Comparison of ENCODE assay signal across 9 cellular contexts in the genomic region with DNA sequence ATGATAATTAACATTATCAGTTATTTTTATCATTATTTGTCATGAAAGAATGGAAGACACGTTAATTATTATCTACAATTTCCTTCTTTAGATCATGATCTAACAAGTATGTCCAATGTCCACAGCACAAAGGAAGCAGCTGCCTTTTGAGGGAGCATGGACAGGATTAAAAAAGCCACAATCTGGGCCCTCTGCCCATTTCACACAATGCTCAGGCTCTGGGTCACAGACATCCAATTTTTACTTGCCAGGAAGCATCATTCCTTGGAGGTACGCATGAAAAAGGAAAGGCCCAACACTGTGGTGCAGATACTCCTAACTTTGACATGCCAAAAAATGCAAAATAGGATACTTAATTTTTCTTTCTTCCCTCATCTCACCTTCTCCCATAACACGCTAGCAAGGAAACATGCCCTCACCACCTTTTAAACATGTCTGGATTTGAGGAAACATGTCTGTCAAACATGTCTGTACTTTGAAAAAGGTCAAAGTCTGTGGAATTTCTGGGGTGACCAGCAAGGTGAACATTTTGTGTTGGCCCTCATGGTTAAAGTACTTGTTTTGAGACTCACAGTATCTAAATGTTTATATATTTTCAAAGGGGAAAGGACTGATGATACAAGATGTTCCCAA. TPM values are rescaled to one million over a fixed set of nuclear protein-coding genes. Genes with fewer than 3 reads are reported as not detected.
DNase-seq lines count a peak whose midpoint lies in the region; ATAC-seq, FAIRE-seq and TF ChIP-seq lines count a peak whose summit lies in the region.
"Had no signal": no experiment of that assay in that cellular context is flagged by ENCODE, and none has a peak within 500 bp of the region (broad histone marks: within the 10 kb centered on the region; RNA-seq: fewer than 3 reads in every experiment).

No MANE protein-coding gene starts in this region.

- H3K9ac ChIP-seq in SK-N-SH: no peak overlapping the region; the same call in 1 of the 2 replicates

- no peak overlapping the region for H2AFZ ChIP-seq in SK-N-SH (ENCODE audit: low read depth)

- no peak for DNase-seq in H54 (ENCODE audit: insufficient read length, low spot score)
- DNase-seq in SK-N-SH: no peak
- peak; percentile 97 for DNase-seq in fibroblast of the aortic adventitia (ENCODE audit: low read depth)
- DNase-seq in pulmonary artery endothelial cell (ENCODE audit: low read depth, low spot score): peak; percentile 85
- no peak for DNase-seq in GM13976 (ENCODE audit: low spot score)
- DNase-seq in AG08396 (ENCODE audit: low spot score): no peak
- no peak for DNase-seq in BE2C

- H3K27me3 ChIP-seq in SK-N-SH (ENCODE audit: insufficient read depth): no peaks in the 10 kb centered on the region
- no peaks in the 10 kb centered on the region for H3K27me3 ChIP-seq in BE2C

- no peaks in the 10 kb centered on the region for H4K20me1 ChIP-seq in SK-N-SH (ENCODE audit: insufficient read depth)

- peak overlapping the region; percentile 89 to 95 for H3K27ac ChIP-seq in SK-N-SH (ENCODE audit: low read depth in 2 of 2, low read length in 1 of 2)

- H3F3A ChIP-seq in SK-N-SH (replicated peaks; ENCODE audit: insufficient read depth): peaks cover 42% of the 10 kb centered on the region

- in situ Hi-C loops in GM13976 (cut with MboI; ENCODE audit: low sequenced_read_pairs, unreplicated experiment): no loop called here

- POLR2A ChIA-PET in SK-N-SH (lab: Yijun Ruan, JAX): no interaction called here

- no peaks in the 10 kb centered on the region for H3K9me2 ChIP-seq in SK-N-SH

- TF ChIP-seq EP300 in SK-N-SH (IDR thresholded peaks at IDR 0.05; ENCODE audit: borderline replicate concordance in 1 of 2, low read depth in 1 of 2, low read length in 1 of 2): peak; percentile 87 to 97

- peak; percentile 96 for FAIRE-seq in H54 (lab: Jason Lieb, UNC)

- H3K79me2 ChIP-seq in SK-N-SH (ENCODE audit: insufficient read depth): peaks cover 49% of the 10 kb centered on the region

- no peak overlapping the region for H3K4me3 ChIP-seq in SK-N-SH (ENCODE audit: low read depth in 2 of 2, low read length in 1 of 2)
- H3K4me3 ChIP-seq in fibroblast of the aortic adventitia (ENCODE audit: low read depth, low read length): no peak overlapping the region
- no peak overlapping the region for H3K4me3 ChIP-seq in BE2C (ENCODE audit: low read depth, low read length)

- TF ChIP-seq CTCF in SK-N-SH (IDR thresholded peaks at IDR 0.05) (no peak), fibroblast of the aortic adventitia (IDR thresholded peaks at IDR 0.05; ENCODE audit: insufficient read depth, low read length) (no peak), GM13976 (IDR thresholded peaks at IDR 0.05; ENCODE audit: borderline replicate concordance, control extremely low read depth, extremely low read depth, insufficient read depth, missing control alignments) (no peak), BE2C (IDR thresholded peaks at IDR 0.05; ENCODE audit: low read depth, low read length) (no peak)

- H3K9me3 ChIP-seq in SK-N-SH (no peaks in the 10 kb centered on the region), BE2C (no peaks in the 10 kb centered on the region)

- 0 out of 2 replicates have a peak, but pooled peaks have one; percentile 1 for TF ChIP-seq RAD21 in SK-N-SH (IDR thresholded peaks at IDR 0.05; ENCODE audit: low read length)

- 25% methylated on average over 3 of the region's 3 CpGs for whole genome bisulfite sequencing in SK-N-SH (ENCODE audit: low lambda C conversion rate)

- H3K36me3 ChIP-seq in SK-N-SH (replicated peaks in 1 of 2; ENCODE audit: control insufficient read depth in 1 of 2, insufficient read depth in 2 of 2, low read length in 1 of 2) (peaks cover 0 to 4% of the 10 kb centered on the region in 2 experiments), BE2C (no peaks in the 10 kb centered on the region)

- ATAC-seq in HG03460 (IDR thresholded peaks at IDR 0.05; ENCODE audit: unreplicated experiment): no peak
- ATAC-seq: stimulated activated memory B cell treated with anti-CD40 and anti-IgM and Interleukin-4, amounts not matched to agents 10 μg/mL and 1 μg/mL and 100 μg/mL, for 72 hours had no signal

- H3K4me2 ChIP-seq in SK-N-SH: no peak overlapping the region; the same call in 1 of the 2 replicates

- H3K4me1 ChIP-seq in SK-N-SH (ENCODE audit: control insufficient read depth in 1 of 2, insufficient read depth in 2 of 2, low read depth in 1 of 2, low read length in 1 of 2): peaks cover 35 to 44% of the 10 kb centered on the region in 2 experiments
- H3K4me1 ChIP-seq in BE2C: no peaks in the 10 kb centered on the region

- TF ChIP-seq POLR2A in H54 (IDR thresholded peaks at IDR 0.05; ENCODE audit: low read depth, low read length): no peak

- CTCF ChIA-PET in SK-N-SH (lab: Yijun Ruan, JAX): no interaction called here

TF ChIP-seq in SK-N-SH, 30 proteins besides CTCF, POLR2A, EP300 and RAD21 (continues in another document):
- TF ChIP-seq RCOR1 (IDR thresholded peaks at IDR 0.05; ENCODE audit: low read length): no peak
- TF ChIP-seq NRF1 (IDR thresholded peaks at IDR 0.05; ENCODE audit: low read depth, low read length): no peak
- TF ChIP-seq JUND (IDR thresholded peaks at IDR 0.05): peak; percentile 91
- TF ChIP-seq TAF1 (IDR thresholded peaks at IDR 0.05; ENCODE audit: borderline replicate concordance, low read depth, low read length): no peak; the same call in 1 of the 2 replicates
- no peak for TF ChIP-seq GABPA (IDR thresholded peaks at IDR 0.05; ENCODE audit: low read depth)
- no peak for TF ChIP-seq SMC3 (IDR thresholded peaks at IDR 0.05; ENCODE audit: low read depth, low read length)
- TF ChIP-seq, protein P1, sequence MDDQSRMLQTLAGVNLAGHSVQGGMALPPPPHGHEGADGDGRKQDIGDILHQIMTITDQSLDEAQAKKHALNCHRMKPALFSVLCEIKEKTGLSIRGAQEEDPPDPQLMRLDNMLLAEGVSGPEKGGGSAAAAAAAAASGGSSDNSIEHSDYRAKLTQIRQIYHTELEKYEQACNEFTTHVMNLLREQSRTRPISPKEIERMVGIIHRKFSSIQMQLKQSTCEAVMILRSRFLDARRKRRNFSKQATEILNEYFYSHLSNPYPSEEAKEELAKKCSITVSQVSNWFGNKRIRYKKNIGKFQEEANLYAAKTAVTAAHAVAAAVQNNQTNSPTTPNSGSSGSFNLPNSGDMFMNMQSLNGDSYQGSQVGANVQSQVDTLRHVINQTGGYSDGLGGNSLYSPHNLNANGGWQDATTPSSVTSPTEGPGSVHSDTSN (IDR thresholded peaks at IDR 0.05): peak; percentile 96
- 0 out of 2 replicates have a peak, but pooled peaks have one; percentile 28 for TF ChIP-seq ELF1 (IDR thresholded peaks at IDR 0.05)
- TF ChIP-seq RXRA (IDR thresholded peaks at IDR 0.05; ENCODE audit: borderline replicate concordance, low read depth): peak; percentile 87; the same call in 1 of the 2 replicates
- TF ChIP-seq, protein P2, sequence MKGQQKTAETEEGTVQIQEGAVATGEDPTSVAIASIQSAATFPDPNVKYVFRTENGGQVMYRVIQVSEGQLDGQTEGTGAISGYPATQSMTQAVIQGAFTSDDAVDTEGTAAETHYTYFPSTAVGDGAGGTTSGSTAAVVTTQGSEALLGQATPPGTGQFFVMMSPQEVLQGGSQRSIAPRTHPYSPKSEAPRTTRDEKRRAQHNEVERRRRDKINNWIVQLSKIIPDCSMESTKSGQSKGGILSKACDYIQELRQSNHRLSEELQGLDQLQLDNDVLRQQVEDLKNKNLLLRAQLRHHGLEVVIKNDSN (IDR thresholded peaks at IDR 0.05; ENCODE audit: borderline replicate concordance, low read depth): 0 out of 2 replicates have a peak, but pooled peaks have one; percentile 11
- peak; percentile 79 for TF ChIP-seq POLR2AphosphoS5 (IDR thresholded peaks at IDR 0.05; ENCODE audit: low read depth, low read length)
- TF ChIP-seq TEAD4 (IDR thresholded peaks at IDR 0.05; ENCODE audit: borderline replicate concordance, insufficient read depth): peak; percentile 89
- TF ChIP-seq TCF12 (IDR thresholded peaks at IDR 0.05): peak; percentile 100
- TF ChIP-seq NFIC (IDR thresholded peaks at IDR 0.05; ENCODE audit: borderline replicate concordance): peak; percentile 100
- TF ChIP-seq CHD2 (IDR thresholded peaks at IDR 0.05; ENCODE audit: low read length, partially characterized antibody): peak; percentile 50
- TF ChIP-seq, protein P3, sequence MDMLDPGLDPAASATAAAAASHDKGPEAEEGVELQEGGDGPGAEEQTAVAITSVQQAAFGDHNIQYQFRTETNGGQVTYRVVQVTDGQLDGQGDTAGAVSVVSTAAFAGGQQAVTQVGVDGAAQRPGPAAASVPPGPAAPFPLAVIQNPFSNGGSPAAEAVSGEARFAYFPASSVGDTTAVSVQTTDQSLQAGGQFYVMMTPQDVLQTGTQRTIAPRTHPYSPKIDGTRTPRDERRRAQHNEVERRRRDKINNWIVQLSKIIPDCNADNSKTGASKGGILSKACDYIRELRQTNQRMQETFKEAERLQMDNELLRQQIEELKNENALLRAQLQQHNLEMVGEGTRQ (IDR thresholded peaks at IDR 0.05; ENCODE audit: borderline replicate concordance, low read depth, low read length): no peak
- no peak for TF ChIP-seq IRF3 (IDR thresholded peaks at IDR 0.05; ENCODE audit: low read depth, low read length)
- TF ChIP-seq GATA2 (CRISPR knock-in tag; IDR thresholded peaks at IDR 0.05): no peak
- peak; percentile 48; the same call in 1 of the 2 replicates for TF ChIP-seq FOSL2 (IDR thresholded peaks at IDR 0.05; ENCODE audit: borderline replicate concordance, low read depth)
- TF ChIP-seq FOXM1 (IDR thresholded peaks at IDR 0.05; ENCODE audit: low read depth): peak; percentile 88

RNA-seq across cellular contexts. Expression of gene GADD45A, which starts 40.0 kb away (rescaled TPM):
- polyA plus RNA-seq in SK-N-SH (2012; rRNA removed): 106 and 164 TPM in 2 replicates
- 138 and 141 TPM in 2 replicates for polyA plus RNA-seq in SK-N-SH (2012; cell fraction: cytosol; rRNA removed)
- polyA plus RNA-seq in SK-N-SH (2012; cell fraction: nucleus; rRNA removed): 334 and 376 TPM in 2 replicates
- total RNA-seq in fibroblast of the aortic adventitia (ENCODE audit: low replicate concordance) (40.9 and 145 TPM in 2 replicates), pulmonary artery endothelial cell (28.9 and 60.9 TPM in 2 replicates)
- 64.4 TPM for polyA plus RNA-seq in BE2C (2012; ENCODE audit: insufficient read depth, insufficient read length, low read depth)

Comparison
In these comparisons a context has a peak if more than half of its experiments do, and no peak if none do; other contexts are left out.
1. DNase-seq: peak in fibroblast of the aortic adventitia (single experiment) and pulmonary artery endothelial cell (single experiment); none in H54 (single experiment), SK-N-SH (single experiment), GM13976 (single experiment), AG08396 (single experiment) and BE2C (single experiment).